In the genomic region with DNA sequence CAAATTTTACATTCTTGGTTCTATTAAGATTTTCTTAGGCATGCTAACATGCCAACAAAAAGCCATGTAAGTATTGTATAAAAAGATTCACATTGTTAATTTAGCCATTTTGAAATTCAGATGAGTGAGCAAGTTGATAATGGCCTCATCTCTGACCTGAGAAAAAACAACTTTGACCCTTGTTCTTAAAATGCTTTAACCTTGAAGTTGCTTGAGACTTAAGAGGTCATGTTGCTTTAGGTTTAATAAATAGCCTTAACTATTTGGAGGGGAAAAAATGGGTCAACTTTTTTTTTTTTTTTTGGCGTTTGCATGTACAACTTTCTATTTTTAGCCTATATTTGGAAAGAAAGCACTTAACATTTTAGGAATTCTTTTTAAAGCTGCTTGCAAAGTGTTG, we compare ENCODE assay signal across 25 cellular contexts. TPM values are rescaled to one million over a fixed set of nuclear protein-coding genes. Genes with fewer than 3 reads are reported as not detected.
DNase-seq lines count a peak whose midpoint lies in the region; ATAC-seq and TF ChIP-seq lines count a peak whose summit lies in the region.
"Had no signal": no experiment of that assay in that cellular context is flagged by ENCODE, and none has a peak within 500 bp of the region (broad histone marks: within the 10 kb centered on the region; RNA-seq: fewer than 3 reads in every experiment).

No MANE protein-coding gene starts in this region.

- TF ChIP-seq CTCF in brain (conservative IDR thresholded peaks at IDR 0.05) (no peak), type B pancreatic cell (conservative IDR thresholded peaks at IDR 0.05) (no peak)

- H3K27me3 Mint-ChIP-seq in activated CD4-positive, alpha-beta T cell treated with anti-CD3 and anti-CD28 coated beads for 36 hours, result no peaks in the 10 kb centered on the region
- H3K27me3 Mint-ChIP-seq in activated CD4-positive, alpha-beta T cell treated with anti-CD3 and anti-CD28 coated beads, Interleukin-2, amount 10 ng/mL, durations not matched to agents 7 days and 5 days, result no peaks in the 10 kb centered on the region
- H3K27me3 Mint-ChIP-seq in stimulated activated naive CD8-positive, alpha-beta T cell treated with anti-CD3 and anti-CD28 coated beads, Interleukin-15, Interleukin-2, amounts not matched to agents 100 ng/mL and 50 ng/mL, for 24 hours, result no peaks in the 10 kb centered on the region
- H3K27me3 Mint-ChIP-seq in stimulated activated naive CD8-positive, alpha-beta T cell treated with anti-CD3 and anti-CD28 coated beads, Interleukin-15, amount 100 ng/mL, for 72 hours, result no peaks in the 10 kb centered on the region
- no peaks in the 10 kb centered on the region for H3K27me3 Mint-ChIP-seq in brain
- H3K27me3 Mint-ChIP-seq in type B pancreatic cell, result no peaks in the 10 kb centered on the region
- H3K27me3 Mint-ChIP-seq: CD4-positive, alpha-beta memory T cell; memory B cell had no signal

- no peak for DNase-seq in activated CD4-positive, alpha-beta T cell treated with anti-CD3 and anti-CD28 coated beads for 36 hours
- DNase-seq in activated CD4-positive, alpha-beta T cell treated with anti-CD3 and anti-CD28 coated beads, Interleukin-2, amount 10 ng/mL, durations not matched to agents 7 days and 5 days, result no peak
- no peak for DNase-seq in stimulated activated naive CD8-positive, alpha-beta T cell treated with anti-CD3 and anti-CD28 coated beads, Interleukin-15, amount 100 ng/mL, for 72 hours
- DNase-seq in type B pancreatic cell (ENCODE audit: extremely low spot score, unreplicated experiment) (no peak), superior temporal gyrus (ENCODE audit: extremely low spot score) (no peak)
- DNase-seq: activated CD4-positive, alpha-beta T cell treated with anti-CD3 and anti-CD28 coated beads, Interleukin-2, amount 50 U/mL, for 1 hour; brain microvascular endothelial cell; CD4-positive, alpha-beta memory T cell; effector CD8-positive, alpha-beta T cell; foreskin fibroblast; heart right ventricle; HFFc6; left colon; NCI-H1048; NCI-H1694 treated with DMSO at 0.1 percent for 48 hours; nucleus accumbens; RPMI8226; stimulated activated CD8-positive, alpha-beta memory T cell treated with anti-CD3 and anti-CD28 coated beads, Interleukin-4, amount 100 ng/mL, for 48 hours had no signal

- peak overlapping the region; percentile 42 for H3K27ac Mint-ChIP-seq in activated CD4-positive, alpha-beta T cell treated with anti-CD3 and anti-CD28 coated beads for 36 hours
- no peak overlapping the region for H3K27ac Mint-ChIP-seq in activated CD4-positive, alpha-beta T cell treated with anti-CD3 and anti-CD28 coated beads, Interleukin-2, amount 10 ng/mL, durations not matched to agents 7 days and 5 days
- H3K27ac Mint-ChIP-seq in stimulated activated naive CD8-positive, alpha-beta T cell treated with anti-CD3 and anti-CD28 coated beads, Interleukin-15, Interleukin-2, amounts not matched to agents 100 ng/mL and 50 ng/mL, for 24 hours, result peak overlapping the region; percentile 65
- H3K27ac Mint-ChIP-seq in stimulated activated naive CD8-positive, alpha-beta T cell treated with anti-CD3 and anti-CD28 coated beads, Interleukin-15, amount 100 ng/mL, for 72 hours, result no peak overlapping the region
- H3K27ac Mint-ChIP-seq in brain (no peak overlapping the region), type B pancreatic cell (no peak overlapping the region)
- H3K27ac Mint-ChIP-seq: HFFc6, memory B cell had no signal

- H3K4me3 Mint-ChIP-seq in activated CD4-positive, alpha-beta T cell treated with anti-CD3 and anti-CD28 coated beads for 36 hours, result peak overlapping the region; percentile 38
- no peak overlapping the region for H3K4me3 Mint-ChIP-seq in activated CD4-positive, alpha-beta T cell treated with anti-CD3 and anti-CD28 coated beads, Interleukin-2, amount 10 ng/mL, durations not matched to agents 7 days and 5 days
- peak overlapping the region; percentile 35 for H3K4me3 Mint-ChIP-seq in stimulated activated naive CD8-positive, alpha-beta T cell treated with anti-CD3 and anti-CD28 coated beads, Interleukin-15, Interleukin-2, amounts not matched to agents 100 ng/mL and 50 ng/mL, for 24 hours
- H3K4me3 Mint-ChIP-seq in stimulated activated naive CD8-positive, alpha-beta T cell treated with anti-CD3 and anti-CD28 coated beads, Interleukin-15, amount 100 ng/mL, for 72 hours, result peak overlapping the region in 1 of 2 donors; percentile 14
- H3K4me3 Mint-ChIP-seq in brain (peak overlapping the region; percentile 17 to 50 (median 29)), type B pancreatic cell (peak overlapping the region; percentile 26)
- H3K4me3 Mint-ChIP-seq: CD4-positive, alpha-beta memory T cell; HFFc6; memory B cell had no signal

- intact Hi-C loops in activated CD4-positive, alpha-beta T cell treated with anti-CD3 and anti-CD28 coated beads for 36 hours (cut with DNase I, micrococcal nuclease), result no loop called here

- peaks cover 88% of the 10 kb centered on the region for H3K36me3 Mint-ChIP-seq in activated CD4-positive, alpha-beta T cell treated with anti-CD3 and anti-CD28 coated beads for 36 hours (ENCODE audit: low read depth)
- H3K36me3 Mint-ChIP-seq in activated CD4-positive, alpha-beta T cell treated with anti-CD3 and anti-CD28 coated beads, Interleukin-2, amount 10 ng/mL, durations not matched to agents 7 days and 5 days (ENCODE audit: low read depth), result peaks cover 83% of the 10 kb centered on the region
- H3K36me3 Mint-ChIP-seq in stimulated activated naive CD8-positive, alpha-beta T cell treated with anti-CD3 and anti-CD28 coated beads, Interleukin-15, Interleukin-2, amounts not matched to agents 100 ng/mL and 50 ng/mL, for 24 hours (ENCODE audit: low read depth), result peaks cover 93% of the 10 kb centered on the region
- H3K36me3 Mint-ChIP-seq in brain, result peaks cover 63% of the 10 kb centered on the region
- H3K36me3 Mint-ChIP-seq in type B pancreatic cell, result peaks cover 68% of the 10 kb centered on the region

- ATAC-seq in activated CD4-positive, alpha-beta T cell treated with anti-CD3 and anti-CD28 coated beads for 36 hours, result no peak
- no peak for ATAC-seq in stimulated activated naive CD8-positive, alpha-beta T cell treated with anti-CD3 and anti-CD28 coated beads, Interleukin-15, amount 100 ng/mL, for 72 hours
- ATAC-seq in HG03095 (IDR thresholded peaks at IDR 0.05; ENCODE audit: unreplicated experiment), result no peak
- ATAC-seq: heart right ventricle, left colon had no signal

- H3K4me1 Mint-ChIP-seq in activated CD4-positive, alpha-beta T cell treated with anti-CD3 and anti-CD28 coated beads for 36 hours, result peaks cover 64% of the 10 kb centered on the region
- H3K4me1 Mint-ChIP-seq in activated CD4-positive, alpha-beta T cell treated with anti-CD3 and anti-CD28 coated beads, Interleukin-2, amount 10 ng/mL, durations not matched to agents 7 days and 5 days, result peaks cover 57% of the 10 kb centered on the region
- peaks cover 69% of the 10 kb centered on the region for H3K4me1 Mint-ChIP-seq in stimulated activated naive CD8-positive, alpha-beta T cell treated with anti-CD3 and anti-CD28 coated beads, Interleukin-15, Interleukin-2, amounts not matched to agents 100 ng/mL and 50 ng/mL, for 24 hours (ENCODE audit: low read depth)
- peaks cover 50% of the 10 kb centered on the region for H3K4me1 Mint-ChIP-seq in stimulated activated naive CD8-positive, alpha-beta T cell treated with anti-CD3 and anti-CD28 coated beads, Interleukin-15, amount 100 ng/mL, for 72 hours
- H3K4me1 Mint-ChIP-seq in brain, result peaks cover 64% of the 10 kb centered on the region
- H3K4me1 Mint-ChIP-seq in type B pancreatic cell (ENCODE audit: unreplicated experiment), result peaks cover 61% of the 10 kb centered on the region

- POLR2A ChIA-PET in activated CD4-positive, alpha-beta T cell treated with anti-CD3 and anti-CD28 coated beads for 36 hours (lab: Charles Lee), result no interaction called here
- POLR2A ChIA-PET in activated CD4-positive, alpha-beta T cell treated with anti-CD3 and anti-CD28 coated beads, Interleukin-2, amount 10 ng/mL, durations not matched to agents 7 days and 5 days (lab: Charles Lee), result no interaction called here

- CTCF ChIA-PET in activated CD4-positive, alpha-beta T cell treated with anti-CD3 and anti-CD28 coated beads for 36 hours (lab: Charles Lee), result interaction anchor here (1.3 kb wide), 1 partner anchor 52 kb away, joined by 5 read pairs; no protein-coding TSS in a partner anchor
- CTCF ChIA-PET in activated CD4-positive, alpha-beta T cell treated with anti-CD3 and anti-CD28 coated beads, Interleukin-2, amount 10 ng/mL, durations not matched to agents 7 days and 5 days (lab: Charles Lee), result no interaction called here

- no peaks in the 10 kb centered on the region for H3K9me3 Mint-ChIP-seq in activated CD4-positive, alpha-beta T cell treated with anti-CD3 and anti-CD28 coated beads for 36 hours (ENCODE audit: low read depth)
- H3K9me3 Mint-ChIP-seq in activated CD4-positive, alpha-beta T cell treated with anti-CD3 and anti-CD28 coated beads, Interleukin-2, amount 10 ng/mL, durations not matched to agents 7 days and 5 days, result no peaks in the 10 kb centered on the region
- H3K9me3 Mint-ChIP-seq in stimulated activated naive CD8-positive, alpha-beta T cell treated with anti-CD3 and anti-CD28 coated beads, Interleukin-15, Interleukin-2, amounts not matched to agents 100 ng/mL and 50 ng/mL, for 24 hours, result no peaks in the 10 kb centered on the region
- H3K9me3 Mint-ChIP-seq in stimulated activated naive CD8-positive, alpha-beta T cell treated with anti-CD3 and anti-CD28 coated beads, Interleukin-15, amount 100 ng/mL, for 72 hours, result no peaks in the 10 kb centered on the region
- H3K9me3 Mint-ChIP-seq in brain, result no peaks in the 10 kb centered on the region
- no peaks in the 10 kb centered on the region for H3K9me3 Mint-ChIP-seq in type B pancreatic cell
- H3K9me3 Mint-ChIP-seq: CD4-positive, alpha-beta memory T cell; HFFc6; memory B cell had no signal

RNA-seq across cellular contexts. Expression of a gene that starts 6.0 kb away (rescaled TPM):
- 10 to 100 TPM; 13.8 to 26.7 TPM for total RNA-seq in activated CD4-positive, alpha-beta T cell treated with anti-CD3 and anti-CD28 coated beads for 36 hours
- total RNA-seq in activated CD4-positive, alpha-beta T cell treated with anti-CD3 and anti-CD28 coated beads, Interleukin-2, amount 10 ng/mL, durations not matched to agents 7 days and 5 days, result 1 to 10 TPM; 8.1 to 8.7 TPM
- polyA plus RNA-seq in brain (ENCODE audit: insufficient read depth, low read depth, low replicate concordance), result not detected
- 5.3 and 21.8 TPM in 2 replicates for total RNA-seq in type B pancreatic cell (ENCODE audit: low replicate concordance)

RNA-seq across cellular contexts. Expression of a gene that starts 44.9 kb away (rescaled TPM):
- under 1 TPM; 0.63 to 0.66 TPM for total RNA-seq in activated CD4-positive, alpha-beta T cell treated with anti-CD3 and anti-CD28 coated beads for 36 hours
- total RNA-seq in activated CD4-positive, alpha-beta T cell treated with anti-CD3 and anti-CD28 coated beads, Interleukin-2, amount 10 ng/mL, durations not matched to agents 7 days and 5 days, result under 1 TPM in 1 of 2 experiments, not detected in 1; 0.06 TPM
- 3.1 TPM for polyA plus RNA-seq in brain (ENCODE audit: insufficient read depth, low read depth, low replicate concordance)
- total RNA-seq in type B pancreatic cell (ENCODE audit: low replicate concordance), result 2.8 and 4.2 TPM in 2 replicates
- total RNA-seq: pulmonary artery endothelial cell; T-helper 2 cell treated with Interferon-gamma antibody and Interleukin-4, amounts not matched to agents 100 ng/mL and 5 ng/mL, for 36 hours had no signal
- polyA plus RNA-seq: CD4-positive, alpha-beta memory T cell; esophagus had no signal

Comparison
In these comparisons a context has a peak if more than half of its experiments do, and no peak if none do; other contexts are left out.
1. H3K27ac Mint-ChIP-seq: peak in activated CD4-positive, alpha-beta T cell treated with anti-CD3 and anti-CD28 coated beads for 36 hours (single experiment) and stimulated activated naive CD8-positive, alpha-beta T cell treated with anti-CD3 and anti-CD28 coated beads, Interleukin-15, Interleukin-2, amounts not matched to agents 100 ng/mL and 50 ng/mL, for 24 hours (single experiment); none in activated CD4-positive, alpha-beta T cell treated with anti-CD3 and anti-CD28 coated beads, Interleukin-2, amount 10 ng/mL, durations not matched to agents 7 days and 5 days (single experiment), stimulated activated naive CD8-positive, alpha-beta T cell treated with anti-CD3 and anti-CD28 coated beads, Interleukin-15, amount 100 ng/mL, for 72 hours (0 of 2), brain (0 of 5) and type B pancreatic cell (single experiment).